ENCODE assay signal across 9 cellular contexts in genomic region chr9:129596541-129597328, GRCh38. TPM values are rescaled to one million over a fixed set of nuclear protein-coding genes. Genes with fewer than 3 reads are reported as not detected.
DNase-seq lines count a peak whose midpoint lies in the region; ATAC-seq, FAIRE-seq and TF ChIP-seq lines count a peak whose summit lies in the region.
"Had no signal": no experiment of that assay in that cellular context is flagged by ENCODE, and none has a peak within 500 bp of the region (broad histone marks: within the 10 kb centered on the region; RNA-seq: fewer than 3 reads in every experiment).

No MANE protein-coding gene starts in this region.

- H2AFZ ChIP-seq in hepatocyte: peak overlapping the region; percentile 36

- H3K9me3 ChIP-seq in adrenal gland (replicated peaks in 1 of 3) (no peaks in the 10 kb centered on the region), hepatocyte (ENCODE audit: low read depth) (no peaks in the 10 kb centered on the region)

- no peaks in the 10 kb centered on the region for H3K27me3 ChIP-seq in adrenal gland
- H3K27me3 ChIP-seq in hepatocyte: no peaks in the 10 kb centered on the region

- H4K20me1 ChIP-seq in hepatocyte (ENCODE audit: insufficient read depth, poor library complexity, severe bottlenecking): no peaks in the 10 kb centered on the region

- no peak for ATAC-seq in GM21528 (IDR thresholded peaks at IDR 0.05; ENCODE audit: low FRiP score, unreplicated experiment)

- intact Hi-C loops in adrenal gland (cut with DNase I): no loop called here

- peak overlapping the region; percentile 4; the same call in 1 of the 2 replicates for H3K4me3 ChIP-seq in GM08714 (ENCODE audit: low read length)
- H3K4me3 ChIP-seq in adrenal gland: peak overlapping the region in 2 of 4 donors; percentile 29 to 51
- peak overlapping the region; percentile 22 for H3K4me3 ChIP-seq in hepatocyte
- peak overlapping the region; percentile 46 for H3K4me3 ChIP-seq in skeletal muscle cell (ENCODE audit: low read depth, low read length)

- no peak for FAIRE-seq in D721Med (lab: Jason Lieb, UNC)
- FAIRE-seq: colon had no signal

- no peaks in the 10 kb centered on the region for H3K9me2 ChIP-seq in hepatocyte (replicated peaks; ENCODE audit: insufficient read depth)

- peak in 5 of 7 donors; percentile 52 to 76 (median 69) for DNase-seq in adrenal gland
- DNase-seq in hepatocyte (ENCODE audit: low spot score): peak; percentile 80
- peak; percentile 67 for DNase-seq in skeletal muscle cell (ENCODE audit: low read depth)
- DNase-seq in D721Med (ENCODE audit: insufficient read length, low spot score): no peak
- DNase-seq in NCI-H1436 (lab: John Stamatoyannopoulos, UW): no peak
- no peak for DNase-seq in KG1 (lab: John Stamatoyannopoulos, UW)

- 2 to 40% (median 27%) methylated on average over 9 to 33 of the region's 33 CpGs for WGBS in adrenal gland, 4 donors
- WGBS in hepatocyte (ENCODE audit: low lambda C conversion rate, missing lambda C conversion rate): 11% methylated on average over 16 of the region's 33 CpGs

- no peak for TF ChIP-seq CTCF in adrenal gland (IDR thresholded peaks at IDR 0.05)
- TF ChIP-seq CTCF in hepatocyte (IDR thresholded peaks at IDR 0.05; ENCODE audit: poor library complexity): no peak
- no peak for TF ChIP-seq CTCF in D721Med (IDR thresholded peaks at IDR 0.05; ENCODE audit: insufficient read depth, missing control alignments)

- H3K4me2 ChIP-seq in hepatocyte: peak overlapping the region; percentile 89

- H3K79me2 ChIP-seq in hepatocyte: no peaks in the 10 kb centered on the region

- peaks cover 17 to 18% of the 10 kb centered on the region in 2 donors for H3K4me1 ChIP-seq in adrenal gland (replicated peaks in 1 of 2)
- H3K4me1 ChIP-seq in hepatocyte (ENCODE audit: insufficient read depth): peaks cover 24% of the 10 kb centered on the region

- H3K27ac ChIP-seq in adrenal gland: peak overlapping the region in 4 of 5 donors; percentile 4 to 94 (median 86)
- H3K27ac ChIP-seq in hepatocyte: peak overlapping the region; percentile 88

- H3K36me3 ChIP-seq in adrenal gland (replicated peaks in 1 of 2) (no peaks in the 10 kb centered on the region), hepatocyte (replicated peaks; ENCODE audit: insufficient read depth, low read depth) (no peaks in the 10 kb centered on the region)

- TF ChIP-seq POLR2A in adrenal gland (IDR thresholded peaks at IDR 0.05): peak in 1 of 2 donors; percentile 33

RNA-seq across cellular contexts. Expression of gene C9orf50, which starts 24.2 kb away (rescaled TPM):
- total RNA-seq in adrenal gland (under 1 TPM in 2 of 8 donors, not detected in 6; 0.14 to 0.37 TPM), hepatocyte (not detected in 2 replicates)
- polyA plus RNA-seq in adrenal gland (under 1 TPM in 2 of 3 donors, not detected in 1; 0.56 to 0.74 TPM), hepatocyte (0.86 TPM in 1 of 2 replicates, not detected in the other)

RNA-seq across cellular contexts. Expression of gene NTMT1, which starts 29.2 kb away (rescaled TPM):
- 100 to 1,000 TPM in 4 of 8 donors, 10 to 100 TPM in 4; 27.2 to 190 (median 88.3) TPM for total RNA-seq in adrenal gland
- 100 to 1,000 TPM in 1 of 3 donors, 10 to 100 TPM in 2; 40.0 to 122 (median 87.5) TPM for polyA plus RNA-seq in adrenal gland
- total RNA-seq in hepatocyte: 20.8 and 32.5 TPM in 2 replicates
- 66.9 and 81.4 TPM in 2 replicates for polyA plus RNA-seq in hepatocyte

RNA-seq across cellular contexts. Expression of gene ASB6, which starts 45.2 kb away (rescaled TPM):
- total RNA-seq in adrenal gland: 10 to 100 TPM; 21.3 to 31.8 (median 26.8) TPM
- polyA plus RNA-seq in adrenal gland: 10 to 100 TPM; 11.2 to 34.2 (median 30.6) TPM
- total RNA-seq in hepatocyte: 10.5 and 14.2 TPM in 2 replicates
- 10.7 and 15.5 TPM in 2 replicates for polyA plus RNA-seq in hepatocyte

Comparison
In these comparisons a context has a peak if more than half of its experiments do, and no peak if none do; other contexts are left out.
1. DNase-seq: peak in adrenal gland (5 of 7), hepatocyte (single experiment) and skeletal muscle cell (single experiment); none in D721Med (single experiment), NCI-H1436 (single experiment) and KG1 (single experiment).